ENCODE assay signal across 8 cellular contexts in the genomic region with DNA sequence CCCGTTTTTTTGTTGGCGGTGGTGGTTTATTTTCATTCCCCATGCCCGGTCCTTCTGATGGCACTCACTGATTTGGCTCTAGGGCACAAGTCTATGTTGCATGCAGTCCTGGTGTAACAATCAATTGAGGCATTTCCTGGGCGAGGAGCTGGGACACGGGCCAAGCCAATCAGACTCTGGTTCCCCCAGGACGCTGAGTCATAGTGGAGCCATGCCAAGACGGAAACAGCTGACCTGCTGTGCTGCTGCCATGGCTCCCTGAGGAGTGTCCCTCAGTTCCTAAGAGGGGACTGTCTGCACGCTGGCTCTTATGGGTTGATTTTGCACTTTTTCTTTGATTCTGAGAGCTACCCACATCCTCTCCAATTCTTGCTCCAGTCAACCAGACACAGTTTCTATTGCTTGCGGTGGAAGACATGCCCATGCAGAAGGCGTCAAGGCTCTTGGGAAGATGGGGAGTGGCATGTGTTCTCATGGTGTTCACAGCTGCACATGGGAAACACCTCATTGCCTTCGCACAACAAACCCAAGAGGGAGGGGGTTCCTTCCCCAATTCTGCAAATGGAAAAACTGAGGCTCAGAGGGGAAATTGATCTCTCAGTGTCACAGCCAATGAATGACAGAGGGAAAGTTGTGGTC. TPM values are rescaled to one million over a fixed set of nuclear protein-coding genes. Genes with fewer than 3 reads are reported as not detected.
DNase-seq lines count a peak whose midpoint lies in the region; ATAC-seq lines count a peak whose summit lies in the region.

No MANE protein-coding gene starts in this region.

- DNase-seq in ELR (ENCODE audit: low read depth) (peak; percentile 97), NCI-H446 (lab: John Stamatoyannopoulos, UW) (peak; percentile 14 to 63), dermis blood vessel endothelial cell (peak; percentile 59), non-pigmented ciliary epithelial cell (ENCODE audit: low read depth) (peak; percentile 62), cerebellum (ENCODE audit: low spot score) (no peak)

- ATAC-seq in HG03039 (IDR thresholded peaks at IDR 0.05; ENCODE audit: unreplicated experiment): no peak
- ATAC-seq in HG03460 (IDR thresholded peaks at IDR 0.05; ENCODE audit: unreplicated experiment): no peak
- no peak for ATAC-seq in HG03457 (IDR thresholded peaks at IDR 0.05; ENCODE audit: unreplicated experiment)

RNA-seq across cellular contexts. Expression of a gene that starts 28.4 kb away (rescaled TPM):
- not detected in 2 replicates for total RNA-seq in dermis blood vessel endothelial cell
- 4.7 TPM for total RNA-seq in cerebellum
